Comparison of ENCODE assay signal across 26 cellular contexts in the genomic region with DNA sequence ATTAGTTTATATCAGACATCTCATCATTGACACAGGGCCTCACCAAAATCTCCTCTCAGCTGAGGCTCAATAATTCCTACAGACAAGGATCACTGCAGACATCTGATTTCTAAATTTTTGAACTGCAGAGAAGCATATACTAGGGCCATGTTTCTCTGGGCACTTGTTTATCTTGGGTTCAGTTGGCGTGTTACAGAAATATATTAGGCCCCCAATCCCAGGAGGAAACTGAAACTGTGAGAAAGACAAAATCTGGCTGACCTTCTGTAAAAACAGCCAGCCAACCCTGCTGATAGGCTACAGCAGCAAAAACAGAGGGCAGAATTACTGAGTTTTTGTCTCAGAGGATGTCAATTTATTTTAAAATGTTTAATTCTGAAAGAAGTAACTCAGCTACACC.
A peak's percentile ranks its signal among the peaks of the same experiment; 100 is the strongest.
DNase-seq lines count a peak whose midpoint lies in the region; ATAC-seq, FAIRE-seq and TF ChIP-seq lines count a peak whose summit lies in the region.
"Had no signal": no experiment of that assay in that cellular context is flagged by ENCODE, and none has a peak within 500 bp of the region (broad histone marks: within the 10 kb centered on the region; RNA-seq: fewer than 3 reads in every experiment).

No MANE protein-coding gene starts in this region.

- WGBS in liver = 78% methylated on average over 1 of the region's 1 CpG
- WGBS in HepG2 (ENCODE audit: low lambda C conversion rate) = 27% methylated on average over 1 of the region's 1 CpG

- TF ChIP-seq RAD21 in liver (IDR thresholded peaks at IDR 0.05) (no peak), HepG2 (CRISPR knock-in tag; IDR thresholded peaks at IDR 0.05) (no peak)

- H3K27me3 ChIP-seq in liver (ENCODE audit: control insufficient read depth in 4 of 4, insufficient read depth in 4 of 4, low read length in 3 of 4) = no peaks in the 10 kb centered on the region
- H3K27me3 ChIP-seq in HepG2 (ENCODE audit: control insufficient read depth in 1 of 2, insufficient read depth in 2 of 2, low read length in 2 of 2) = no peaks in the 10 kb centered on the region
- H3K27me3 ChIP-seq in endothelial cell of umbilical vein (ENCODE audit: control insufficient read depth in 2 of 2, insufficient read depth in 2 of 2, low read length in 2 of 2) = no peaks in the 10 kb centered on the region
- H3K27me3 ChIP-seq in neural progenitor cell = no peaks in the 10 kb centered on the region
- H3K27me3 ChIP-seq: BLaER1 treated with 17β-estradiol and CSF1 and Interleukin-3, amounts not matched to agents 10 nM and 100 nM; Peyer's patch had no signal

- dilution Hi-C loops in endothelial cell of umbilical vein (cut with MboI; ENCODE audit: extremely low pct_ligation_motif_present, low sequenced_read_pairs) = no loop called here

- no peaks in the 10 kb centered on the region for H3K4me1 ChIP-seq in liver (ENCODE audit: control insufficient read depth in 4 of 4, insufficient read depth in 4 of 4, low read length in 3 of 4)
- no peaks in the 10 kb centered on the region for H3K4me1 ChIP-seq in HepG2 (ENCODE audit: insufficient read depth, low read length)
- H3K4me1 ChIP-seq in endothelial cell of umbilical vein (ENCODE audit: control insufficient read depth, extremely low read depth, insufficient read depth, low read length) = peaks cover 11% of the 10 kb centered on the region
- no peaks in the 10 kb centered on the region for H3K4me1 ChIP-seq in neural progenitor cell
- H3K4me1 ChIP-seq: A549, HAP-1, Peyer's patch had no signal

- no peaks in the 10 kb centered on the region for H3K4me1 Mint-ChIP-seq in neural progenitor cell
- H3K4me1 Mint-ChIP-seq in activated CD4-positive, alpha-beta T cell treated with anti-CD3 and anti-CD28 coated beads, Interleukin-2, amount 10 ng/mL, durations not matched to agents 24 days and 14 days = no peaks in the 10 kb centered on the region

- TF ChIP-seq POLR2A in HepG2 (IDR thresholded peaks at IDR 0.05; ENCODE audit: insufficient read depth in 1 of 2, low read depth in 2 of 2, low read length in 2 of 2) (no peak), endothelial cell of umbilical vein (IDR thresholded peaks at IDR 0.05; ENCODE audit: low read depth, low read length) (no peak)

- POLR2A ChIA-PET in HepG2 (lab: Yijun Ruan, JAX) (no interaction called here), endothelial cell of umbilical vein (lab: Charles Lee) (no interaction called here)

- no peaks in the 10 kb centered on the region for H3K79me2 ChIP-seq in HepG2 (ENCODE audit: insufficient read depth, low read length)
- no peaks in the 10 kb centered on the region for H3K79me2 ChIP-seq in endothelial cell of umbilical vein (ENCODE audit: control insufficient read depth, insufficient read depth, low read length)
- H3K79me2 ChIP-seq in neural progenitor cell (ENCODE audit: low read depth) = no peaks in the 10 kb centered on the region

- H4K20me1 ChIP-seq in HepG2 (ENCODE audit: insufficient read depth, low read length) = no peaks in the 10 kb centered on the region
- no peaks in the 10 kb centered on the region for H4K20me1 ChIP-seq in endothelial cell of umbilical vein (replicated peaks; ENCODE audit: control insufficient read depth, extremely low read depth, insufficient read depth, low read length)
- no peaks in the 10 kb centered on the region for H4K20me1 ChIP-seq in neural progenitor cell (ENCODE audit: low read depth)
- H4K20me1 ChIP-seq: BLaER1 treated with 17β-estradiol and CSF1 and Interleukin-3, amounts not matched to agents 10 nM and 100 nM had no signal

- H3F3A ChIP-seq in neural progenitor cell (ENCODE audit: low read depth) = no peaks in the 10 kb centered on the region

- H3K36me3 ChIP-seq in liver (ENCODE audit: control insufficient read depth in 4 of 4, insufficient read depth in 3 of 4, low read depth in 1 of 4, low read length in 3 of 4) = no peaks in the 10 kb centered on the region
- H3K36me3 ChIP-seq in HepG2 (replicated peaks in 1 of 2; ENCODE audit: control insufficient read depth in 1 of 2, insufficient read depth in 2 of 2, low read length in 2 of 2) = no peaks in the 10 kb centered on the region
- H3K36me3 ChIP-seq in endothelial cell of umbilical vein (ENCODE audit: control insufficient read depth in 2 of 2, extremely low read depth in 1 of 2, insufficient read depth in 2 of 2, low read length in 2 of 2) = no peaks in the 10 kb centered on the region
- no peaks in the 10 kb centered on the region for H3K36me3 ChIP-seq in neural progenitor cell
- H3K36me3 ChIP-seq: BLaER1 treated with 17β-estradiol and CSF1 and Interleukin-3, amounts not matched to agents 10 nM and 100 nM; HAP-1; Peyer's patch had no signal

- H3K9me3 ChIP-seq in liver (ENCODE audit: control insufficient read depth in 4 of 4, low read length in 3 of 4) = no peaks in the 10 kb centered on the region
- no peaks in the 10 kb centered on the region for H3K9me3 ChIP-seq in HepG2 (ENCODE audit: low read length)
- no peaks in the 10 kb centered on the region for H3K9me3 ChIP-seq in endothelial cell of umbilical vein (replicated peaks; ENCODE audit: control insufficient read depth, insufficient read depth, low read length)
- H3K9me3 ChIP-seq in neural progenitor cell (ENCODE audit: low read depth) = no peaks in the 10 kb centered on the region
- H3K9me3 ChIP-seq: A549; BLaER1 treated with 17β-estradiol and CSF1 and Interleukin-3, amounts not matched to agents 10 nM and 100 nM; HAP-1; Peyer's patch; SK-N-SH had no signal

- H3K9ac ChIP-seq in liver (ENCODE audit: low read depth in 1 of 2, low read length in 2 of 2) = no peak overlapping the region
- no peak overlapping the region for H3K9ac ChIP-seq in HepG2 (ENCODE audit: insufficient read depth, low read depth, low read length)
- H3K9ac ChIP-seq in endothelial cell of umbilical vein (replicated peaks; ENCODE audit: extremely low read depth, insufficient read depth, low read length) = no peak overlapping the region
- no peak overlapping the region for H3K9ac ChIP-seq in neural progenitor cell
- H3K9ac ChIP-seq: BLaER1 treated with 17β-estradiol and CSF1 and Interleukin-3, amounts not matched to agents 10 nM and 100 nM; SK-N-SH had no signal

- H3K4me3 ChIP-seq in liver (ENCODE audit: low read depth in 1 of 3, low read length in 3 of 3) (no peak overlapping the region), HepG2 (replicated peaks in 1 of 3; ENCODE audit: insufficient read depth in 1 of 3, low read depth in 2 of 3, low read length in 3 of 3) (no peak overlapping the region), endothelial cell of umbilical vein (replicated peaks in 1 of 3; ENCODE audit: insufficient read depth in 1 of 3, low read depth in 1 of 3, low read length in 3 of 3) (no peak overlapping the region), neural progenitor cell (no peak overlapping the region)
- H3K4me3 ChIP-seq: A549; BLaER1 treated with 17β-estradiol and CSF1 and Interleukin-3, amounts not matched to agents 10 nM and 100 nM; HAP-1; Peyer's patch had no signal

- in situ Hi-C loops in HepG2 (cut with HindIII; ENCODE audit: extremely low pct_ligation_motif_present, low pct_unique_long_range_greater_than_20kb) = no loop called here
- in situ Hi-C loops in GM13976 (cut with MboI; ENCODE audit: low sequenced_read_pairs, unreplicated experiment) = no loop called here

- no peaks in the 10 kb centered on the region for H3K27me3 Mint-ChIP-seq in neural progenitor cell (ENCODE audit: insufficient read depth, low read depth)
- no peaks in the 10 kb centered on the region for H3K27me3 Mint-ChIP-seq in activated CD4-positive, alpha-beta T cell treated with anti-CD3 and anti-CD28 coated beads, Interleukin-2, amount 10 ng/mL, durations not matched to agents 24 days and 14 days
- H3K27me3 Mint-ChIP-seq: CD4-positive, alpha-beta T cell had no signal

- H3K4me3 Mint-ChIP-seq in neural progenitor cell = no peak overlapping the region
- H3K4me3 Mint-ChIP-seq in activated CD4-positive, alpha-beta T cell treated with anti-CD3 and anti-CD28 coated beads, Interleukin-2, amount 10 ng/mL, durations not matched to agents 24 days and 14 days = no peak overlapping the region
- H3K4me3 Mint-ChIP-seq: CD4-positive, alpha-beta T cell; HFFc6 had no signal

- no peak for FAIRE-seq in HepG2 (lab: Jason Lieb, UNC)
- FAIRE-seq in endothelial cell of umbilical vein (lab: Jason Lieb, UNC) = no peak
- FAIRE-seq: A549, D721Med, GM18507 had no signal

- no peak overlapping the region for H3K27ac Mint-ChIP-seq in neural progenitor cell
- no peak overlapping the region for H3K27ac Mint-ChIP-seq in activated CD4-positive, alpha-beta T cell treated with anti-CD3 and anti-CD28 coated beads, Interleukin-2, amount 10 ng/mL, durations not matched to agents 24 days and 14 days
- H3K27ac Mint-ChIP-seq: CD4-positive, alpha-beta T cell; HFFc6 had no signal

- H2AFZ ChIP-seq in HepG2 (ENCODE audit: low read length) = no peak overlapping the region
- peak overlapping the region; percentile 51 for H2AFZ ChIP-seq in endothelial cell of umbilical vein (ENCODE audit: low read depth, low read length)
- H2AFZ ChIP-seq in neural progenitor cell (replicated peaks) = peak overlapping the region; percentile 55

- H3K9me3 Mint-ChIP-seq in neural progenitor cell = no peaks in the 10 kb centered on the region
- H3K9me3 Mint-ChIP-seq in activated CD4-positive, alpha-beta T cell treated with anti-CD3 and anti-CD28 coated beads, Interleukin-2, amount 10 ng/mL, durations not matched to agents 24 days and 14 days = no peaks in the 10 kb centered on the region

- no peak for DNase-seq in HepG2 (ENCODE audit: low spot score)
- peak; percentile 73 for DNase-seq in endothelial cell of umbilical vein (ENCODE audit: low read depth, low spot score)
- DNase-seq in neural progenitor cell (ENCODE audit: low spot score) = no peak
- DNase-seq in activated CD4-positive, alpha-beta T cell treated with anti-CD3 and anti-CD28 coated beads, Interleukin-2, amount 10 ng/mL, durations not matched to agents 24 days and 14 days = no peak
- DNase-seq in 8988T = no peak
- DNase-seq in GM13976 (ENCODE audit: low spot score) = no peak
- DNase-seq: AML-193; CD4-positive, alpha-beta T cell; GOT3; HFFc6; Karpas-422; NCI-H1092; NCI-H1417 treated with DMSO at 0.1 percent for 48 hours; NCI-H1694 treated with DMSO at 0.1 percent for 48 hours; NCI-H2081; NCI-H2227 treated with DMSO at 0.1 percent for 48 hours; NCI-H69; OCI-M1; Peyer's patch; SK-N-SH had no signal

- intact Hi-C loops in HepG2 (cut with micrococcal nuclease; ENCODE audit: unreplicated experiment) = no loop called here
- intact Hi-C loops in endothelial cell of umbilical vein (cut with micrococcal nuclease) = no loop called here
- intact Hi-C loops in activated CD4-positive, alpha-beta T cell treated with anti-CD3 and anti-CD28 coated beads, Interleukin-2, amount 10 ng/mL, durations not matched to agents 24 days and 14 days (cut with micrococcal nuclease) = no loop called here

- H3K36me3 Mint-ChIP-seq in neural progenitor cell = no peaks in the 10 kb centered on the region
- H3K36me3 Mint-ChIP-seq in activated CD4-positive, alpha-beta T cell treated with anti-CD3 and anti-CD28 coated beads, Interleukin-2, amount 10 ng/mL, durations not matched to agents 24 days and 14 days (ENCODE audit: low read depth) = no peaks in the 10 kb centered on the region

- TF ChIP-seq EP300 in HepG2 (IDR thresholded peaks at IDR 0.05; ENCODE audit: low read depth in 2 of 2, low read length in 2 of 2) (no peak), HepG2 (CRISPR knock-in tag; IDR thresholded peaks at IDR 0.05; ENCODE audit: borderline replicate concordance) (no peak)

- H3K9me1 ChIP-seq in endothelial cell of umbilical vein (replicated peaks; ENCODE audit: control insufficient read depth, extremely low read depth, insufficient read depth, low read length) = no peaks in the 10 kb centered on the region

- no peak for ATAC-seq in HepG2
- ATAC-seq: A549 had no signal

- H3K27ac ChIP-seq in liver (ENCODE audit: low read depth in 1 of 2, low read length in 2 of 2) = no peak overlapping the region
- H3K27ac ChIP-seq in HepG2 (ENCODE audit: extremely low read length, insufficient read depth, low read length) = no peak overlapping the region
- no peak overlapping the region for H3K27ac ChIP-seq in endothelial cell of umbilical vein (ENCODE audit: insufficient read depth, low read depth, low read length)
- no peak overlapping the region for H3K27ac ChIP-seq in neural progenitor cell
- H3K27ac ChIP-seq: A549; BLaER1 treated with 17β-estradiol and CSF1 and Interleukin-3, amounts not matched to agents 10 nM and 100 nM; Peyer's patch had no signal

- TF ChIP-seq CTCF in liver (IDR thresholded peaks at IDR 0.05; ENCODE audit: low read depth, low read length, missing input control) (no peak), HepG2 (CRISPR knock-in tag; IDR thresholded peaks at IDR 0.05) (no peak), endothelial cell of umbilical vein (IDR thresholded peaks at IDR 0.05; ENCODE audit: extremely low read depth in 1 of 2, insufficient read depth in 1 of 2, low read depth in 1 of 2, low read length in 2 of 2) (no peak), neural progenitor cell (IDR thresholded peaks at IDR 0.05) (no peak), GM13976 (IDR thresholded peaks at IDR 0.05; ENCODE audit: borderline replicate concordance, control extremely low read depth, extremely low read depth, insufficient read depth, missing control alignments) (no peak)

- H3K4me2 ChIP-seq in HepG2 (ENCODE audit: low read depth, low read length) (no peak overlapping the region), endothelial cell of umbilical vein (ENCODE audit: insufficient read depth, low read length) (no peak overlapping the region), neural progenitor cell (no peak overlapping the region)
- H3K4me2 ChIP-seq: A549, SK-N-SH had no signal

- BruUV-seq in HepG2 (replicated peaks; lab: Mats Ljungman, UMichigan) (no TSS peak), endothelial cell of umbilical vein (replicated peaks; lab: Mats Ljungman, UMichigan) (no TSS peak)

- CTCF ChIA-PET in HepG2 (lab: Yijun Ruan, JAX; ENCODE audit: low intra/inter-chr PET ratio, low total read pairs) (no interaction called here), endothelial cell of umbilical vein (lab: Charles Lee) (interaction anchor here (0.7 kb wide), 1 partner anchor 47 kb away, joined by 3 read pairs; no protein-coding TSS in a partner anchor)
